ENCODE assay signal across 1 cellular context in the genomic region with DNA sequence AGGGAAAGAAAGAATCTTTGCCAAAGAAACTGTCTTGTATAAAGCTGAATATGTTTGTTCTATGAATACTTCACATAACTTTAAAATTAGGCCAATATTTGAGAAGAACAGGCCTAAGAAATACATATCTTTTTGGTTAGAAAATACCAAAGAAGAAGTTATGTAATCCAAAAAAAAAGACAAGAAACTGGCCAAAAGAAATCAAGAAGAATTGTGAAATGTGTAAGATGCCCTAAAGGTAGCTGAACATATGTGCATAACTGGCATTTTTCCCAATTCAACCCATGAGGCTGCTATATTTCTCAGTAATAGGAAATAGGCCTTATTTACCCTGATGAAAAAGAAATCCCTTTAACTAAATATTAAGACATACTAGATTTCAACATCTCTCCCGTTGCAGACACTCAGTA.
A peak's percentile ranks its signal among the peaks of the same experiment; 100 is the strongest.
TF ChIP-seq lines count a peak whose summit lies in the region.

No MANE protein-coding gene starts in this region.

TF ChIP-seq in A549, 52 proteins besides CTCF, POLR2A, EP300 and RAD21 (continued from another document):
- no peak for TF ChIP-seq HOXA7 (CRISPR knock-in tag; IDR thresholded peaks at IDR 0.05)
- TF ChIP-seq, protein P1, sequence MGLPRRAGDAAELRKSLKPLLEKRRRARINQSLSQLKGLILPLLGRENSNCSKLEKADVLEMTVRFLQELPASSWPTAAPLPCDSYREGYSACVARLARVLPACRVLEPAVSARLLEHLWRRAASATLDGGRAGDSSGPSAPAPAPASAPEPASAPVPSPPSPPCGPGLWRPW (IDR thresholded peaks at IDR 0.05), result peak; percentile 77
